ENCODE assay signal across 30 cellular contexts in genomic region chr4:24489870-24490269, GRCh38.
DNase-seq lines count a peak whose midpoint lies in the region; ATAC-seq, FAIRE-seq and TF ChIP-seq lines count a peak whose summit lies in the region.
"Had no signal": no experiment of that assay in that cellular context is flagged by ENCODE, and none has a peak within 500 bp of the region (broad histone marks: within the 10 kb centered on the region; RNA-seq: fewer than 3 reads in every experiment).

No MANE protein-coding gene starts in this region.

- H3K9ac ChIP-seq in adipocyte (ENCODE audit: low read length): no peak overlapping the region

- H3K4me1 ChIP-seq in adipocyte (ENCODE audit: control insufficient read depth, insufficient read depth, low read length) (peaks cover 16% of the 10 kb centered on the region), gastrocnemius medialis (peaks cover 0 to 5% of the 10 kb centered on the region in 2 donors)
- H3K4me1 ChIP-seq: adrenal gland, HAP-1, pancreas, vagina had no signal

- intact Hi-C loops in gastrocnemius medialis (cut with DNase I; ENCODE audit: low total_unique reads): loop anchor here (10.0 kb wide), 2 partner anchors 195 to 305 kb away; partner anchors contain the start of gene SOD3

- H3K4me3 ChIP-seq in adipocyte (ENCODE audit: low read length) (no peak overlapping the region), fibroblast of pulmonary artery (replicated peaks; ENCODE audit: low read depth, low read length) (no peak overlapping the region), gastrocnemius medialis (no peak overlapping the region)
- H3K4me3 ChIP-seq: adrenal gland, HAP-1, lung, pancreas, vagina had no signal

- TF ChIP-seq POLR2A in gastrocnemius medialis (IDR thresholded peaks at IDR 0.05) (no peak), H54 (IDR thresholded peaks at IDR 0.05; ENCODE audit: low read depth, low read length) (no peak)

- H3K4me1 Mint-ChIP-seq in immature natural killer cell: peaks cover 5 to 6% of the 10 kb centered on the region in 2 donors
- H3K4me1 Mint-ChIP-seq: nephron progenitor cell; stimulated activated naive CD8-positive, alpha-beta T cell treated with anti-CD3 and anti-CD28 coated beads, Interleukin-15, amount 100 ng/mL, for 72 hours had no signal

- peaks cover 6% of the 10 kb centered on the region for H3K9me3 ChIP-seq in adipocyte (ENCODE audit: control insufficient read depth, low read length)
- H3K9me3 ChIP-seq in gastrocnemius medialis: no peaks in the 10 kb centered on the region
- H3K9me3 ChIP-seq: adrenal gland, HAP-1, pancreas, vagina had no signal

- H3K27ac Mint-ChIP-seq in immature natural killer cell: no peak overlapping the region
- H3K27ac Mint-ChIP-seq: activated CD4-positive, alpha-beta memory T cell treated with anti-CD3 and anti-CD28 coated beads for 36 hours; activated naive CD4-positive, alpha-beta T cell treated with anti-CD3 and anti-CD28 coated beads for 36 hours; CD4-positive, alpha-beta memory T cell; nephron progenitor cell; stimulated activated naive CD8-positive, alpha-beta T cell treated with anti-CD3 and anti-CD28 coated beads, Interleukin-15, amount 100 ng/mL, for 72 hours had no signal

- no peaks in the 10 kb centered on the region for H3K36me3 Mint-ChIP-seq in immature natural killer cell
- H3K36me3 Mint-ChIP-seq: activated CD4-positive, alpha-beta memory T cell treated with anti-CD3 and anti-CD28 coated beads for 36 hours; CD4-positive, alpha-beta memory T cell had no signal

- no peak overlapping the region for H3K27ac ChIP-seq in gastrocnemius medialis
- H3K27ac ChIP-seq: adrenal gland, pancreas, vagina had no signal

- in situ Hi-C loops in gastrocnemius medialis (cut with MboI; ENCODE audit: low sequenced_read_pairs in 4 of 4): loop anchor here in 3 of 4 donors (25.0 kb wide), 2 partner anchors 297 to 497 kb away; partner anchors contain the start of gene SOD3 (in 2 of the 3)

- peaks cover 2 to 3% (median 3%) of the 10 kb centered on the region in 3 donors for H3K27me3 Mint-ChIP-seq in immature natural killer cell (ENCODE audit: low read depth in 3 of 3)

- H3K4me3 Mint-ChIP-seq in immature natural killer cell: no peak overlapping the region
- H3K4me3 Mint-ChIP-seq: activated CD4-positive, alpha-beta memory T cell treated with anti-CD3 and anti-CD28 coated beads for 36 hours; activated naive CD4-positive, alpha-beta T cell treated with anti-CD3 and anti-CD28 coated beads for 36 hours; CD4-positive, alpha-beta memory T cell; nephron progenitor cell; stimulated activated naive CD8-positive, alpha-beta T cell treated with anti-CD3 and anti-CD28 coated beads, Interleukin-15, amount 100 ng/mL, for 72 hours had no signal

- H3K27me3 ChIP-seq in adipocyte (replicated peaks; ENCODE audit: control insufficient read depth, insufficient read depth, low read length): peaks cover 9% of the 10 kb centered on the region
- no peaks in the 10 kb centered on the region for H3K27me3 ChIP-seq in gastrocnemius medialis
- H3K27me3 ChIP-seq: adrenal gland, pancreas, vagina had no signal

- H3K36me3 ChIP-seq in adipocyte (ENCODE audit: control insufficient read depth, insufficient read depth, low read length, severe bottlenecking): no peaks in the 10 kb centered on the region
- no peaks in the 10 kb centered on the region for H3K36me3 ChIP-seq in gastrocnemius medialis
- H3K36me3 ChIP-seq: adrenal gland, HAP-1, pancreas, vagina had no signal

- peaks cover 0 to 3% (median 0%) of the 10 kb centered on the region in 6 donors for H3K9me3 Mint-ChIP-seq in immature natural killer cell
- H3K9me3 Mint-ChIP-seq: activated CD4-positive, alpha-beta memory T cell treated with anti-CD3 and anti-CD28 coated beads for 36 hours; activated naive CD4-positive, alpha-beta T cell treated with anti-CD3 and anti-CD28 coated beads for 36 hours had no signal

- TF ChIP-seq CTCF in fibroblast of pulmonary artery (IDR thresholded peaks at IDR 0.05; ENCODE audit: low read length, missing control alignments) (no peak), gastrocnemius medialis (IDR thresholded peaks at IDR 0.05 in 4 of 5, conservative IDR thresholded peaks at IDR 0.05 in 1 of 5) (no peak), omental fat pad (IDR thresholded peaks at IDR 0.05) (no peak)

- FAIRE-seq in H54 (lab: Jason Lieb, UNC): no peak
- FAIRE-seq: keratinocyte, pancreas had no signal

- DNase-seq in adipocyte (ENCODE audit: low read depth) (peak; percentile 44), fibroblast of pulmonary artery (ENCODE audit: low read depth) (peak; percentile 30), left kidney (ENCODE audit: low read depth, low spot score) (peak; percentile 51), gastrocnemius medialis (peak; percentile 25 to 29), NOMO-1 treated with dmso at 0.1 percent for 144 hours (lab: John Stamatoyannopoulos, UW; ENCODE audit: unreplicated experiment) (no peak), immature natural killer cell (no peak), H54 (ENCODE audit: insufficient read length, low spot score) (no peak), omental fat pad (ENCODE audit: low spot score) (no peak)
- DNase-seq: activated CD4-positive, alpha-beta memory T cell treated with anti-CD3 and anti-CD28 coated beads for 36 hours; activated CD4-positive, alpha-beta T cell treated with anti-CD3 and anti-CD28 coated beads for 1 hour; activated CD8-positive, alpha-beta memory T cell treated with anti-CD3 and anti-CD28 coated beads, Interleukin-2, amount 50 U/mL, for 48 hours; activated naive CD4-positive, alpha-beta T cell treated with anti-CD3 and anti-CD28 coated beads for 36 hours; adrenal gland; CD4-positive, alpha-beta memory T cell; glutamatergic neuron; NCI-H1417 treated with DMSO at 0.1 percent for 48 hours; NCI-H2029 treated with DMSO at 0.1 percent for 48 hours; NCI-H526; nephron progenitor cell; pancreas; SIG-M5; stimulated activated CD4-positive, alpha-beta T cell treated with anti-CD3 and anti-CD28 coated beads, Interleukin-12 subunit alpha, Interleukin-12 subunit beta, amount 100 ng/mL, for 4 hours; stimulated activated CD4-positive, alpha-beta T cell treated with anti-CD3 and anti-CD28 coated beads, Interleukin-2, amount 100 ng/mL, for 48 hours; stimulated activated naive CD8-positive, alpha-beta T cell treated with anti-CD3 and anti-CD28 coated beads, Interleukin-15, amount 100 ng/mL, for 72 hours; SW 1271 had no signal

- ATAC-seq in gastrocnemius medialis (peak in 1 of 2 donors; percentile 59), omental fat pad (ENCODE audit: low FRiP score) (no peak)
- ATAC-seq: Panc1; stimulated activated naive CD8-positive, alpha-beta T cell treated with anti-CD3 and anti-CD28 coated beads, Interleukin-15, amount 100 ng/mL, for 72 hours had no signal

Comparison
In these comparisons a context has a peak if more than half of its experiments do, and no peak if none do; other contexts are left out.
1. DNase-seq: peak in adipocyte (single experiment), fibroblast of pulmonary artery (single experiment), left kidney (single experiment) and gastrocnemius medialis (2 of 2); none in NOMO-1 treated with dmso at 0.1 percent for 144 hours (single experiment), immature natural killer cell (0 of 3), H54 (single experiment) and omental fat pad (single experiment).